Comparison of ENCODE assay signal across 1 cellular context in genomic region chr10:31133251-31133627, GRCh38.
TF ChIP-seq lines count a peak whose summit lies in the region.

No MANE protein-coding gene starts in this region.

TF ChIP-seq in liver, 16 proteins besides CTCF, POLR2A, EP300 and RAD21 (continued from another document):
- TF ChIP-seq REST (IDR thresholded peaks at IDR 0.05) = no peak
- TF ChIP-seq RXRA (IDR thresholded peaks at IDR 0.05) = no peak
- TF ChIP-seq EGR1 (IDR thresholded peaks at IDR 0.05; ENCODE audit: low read depth in 2 of 2) = no peak
- TF ChIP-seq HNF4G (IDR thresholded peaks at IDR 0.05) = no peak
